22 cellular contexts compared by ENCODE assay signal in the genomic region with DNA sequence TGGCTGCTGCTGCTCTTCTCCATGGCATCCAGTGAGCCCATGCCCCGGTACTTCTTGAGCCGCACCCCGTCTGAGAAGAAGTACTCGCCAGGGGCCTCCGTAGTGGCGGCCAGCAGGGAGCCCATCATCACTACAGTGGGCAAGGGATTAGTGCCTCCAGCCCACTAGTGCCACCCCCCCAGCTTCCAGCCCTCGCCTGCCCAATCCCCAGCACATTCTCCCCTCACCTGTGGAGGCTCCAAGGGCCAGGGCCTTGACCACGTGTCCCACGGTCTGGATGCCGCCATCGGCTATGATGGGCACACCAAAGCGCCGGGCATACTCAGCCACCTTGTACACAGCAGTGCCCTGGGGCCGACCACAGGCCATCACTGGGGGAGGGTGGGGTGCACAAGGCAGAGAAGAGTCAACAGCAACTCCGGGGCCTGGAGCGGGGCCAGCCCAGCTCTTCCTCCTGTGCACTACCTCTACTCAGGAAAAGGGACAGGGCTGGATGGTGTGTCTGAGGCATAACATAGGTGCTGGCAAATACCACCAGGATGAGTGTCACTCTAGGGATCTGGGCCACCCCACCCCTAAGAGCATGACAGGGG.
"Had no signal": no experiment of that assay in that cellular context is flagged by ENCODE, and none has a peak within 500 bp of the region (broad histone marks: within the 10 kb centered on the region; RNA-seq: fewer than 3 reads in every experiment).

No MANE protein-coding gene starts in this region.

- H3K27me3 Mint-ChIP-seq: IgD-negative memory B cell had no signal

- H3K4me1 Mint-ChIP-seq: IgD-negative memory B cell had no signal

- DNase-seq: KBM-7, MG63, NCI-H1092, NCI-H1105 treated with DMSO at 0.1 percent for 48 hours, NCI-H1417 treated with DMSO at 0.1 percent for 48 hours, NCI-H146, NCI-H1694 treated with DMSO at 0.1 percent for 48 hours, NCI-H2029, NCI-H2081 treated with DMSO at 0.1 percent for 48 hours, NCI-H2171, NCI-H226, NCI-H446, NCI-H510A, NCI-H524 treated with DMSO at 0.1 percent for 48 hours, NCI-H69, NCI-H774, RPMI8226, SHP77 treated with DMSO at 0.1 percent for 48 hours, SJCRH30 had no signal

- H3K4me3 ChIP-seq: MG63, SJCRH30 had no signal

- H3K4me3 Mint-ChIP-seq: IgD-negative memory B cell had no signal

- ATAC-seq: SK-N-SH treated with all-trans-retinoic acid at 6 μM for 48 hours had no signal

- H3K9me3 ChIP-seq: MG63, SJCRH30 had no signal

- H3K27ac Mint-ChIP-seq: IgD-negative memory B cell had no signal

- H3K9me3 Mint-ChIP-seq: IgD-negative memory B cell had no signal

- H3K27ac ChIP-seq: HL-60, SJCRH30 had no signal

- H3K27me3 ChIP-seq: MG63, SJCRH30 had no signal

- H3K4me1 ChIP-seq: SJCRH30 had no signal
